8 cellular contexts compared by ENCODE assay signal in genomic region chr10:93073539-93074136, GRCh38. TPM values are rescaled to one million over a fixed set of nuclear protein-coding genes. Genes with fewer than 3 reads are reported as not detected.
DNase-seq lines count a peak whose midpoint lies in the region; ATAC-seq, FAIRE-seq and TF ChIP-seq lines count a peak whose summit lies in the region.

Gene CYP26A1 (plus strand): TSS chr10:93073893. CDS start chr10:93073935, 42 bp downstream.

- H3K4me1 ChIP-seq in OCI-LY1 (ENCODE audit: insufficient read depth, low read length, severe bottlenecking), result no peaks in the 10 kb centered on the region
- peaks cover 29% of the 10 kb centered on the region for H3K4me1 ChIP-seq in endothelial cell of umbilical vein (ENCODE audit: control insufficient read depth, extremely low read depth, insufficient read depth, low read length)
- H3K4me1 ChIP-seq in trophoblast cell (ENCODE audit: control insufficient read depth in 1 of 2, insufficient read depth in 2 of 2, low read length in 2 of 2), result peaks cover 25 to 39% of the 10 kb centered on the region in 2 experiments

- peak within 1 kb of the TSS; percentile 47 for H4K8ac ChIP-seq in trophoblast cell (ENCODE audit: low read depth, low read length)

- peak within 1 kb of the TSS; percentile 18 for H2BK120ac ChIP-seq in trophoblast cell (ENCODE audit: insufficient read depth, low read length, poor library complexity)

- H2BK12ac ChIP-seq in trophoblast cell (ENCODE audit: low read length), result no peak within 1 kb of the TSS

- dilution Hi-C loops in endothelial cell of umbilical vein (cut with MboI; ENCODE audit: extremely low pct_ligation_motif_present, low sequenced_read_pairs), result no loop called here

- H3F3A ChIP-seq in OCI-LY1 (ENCODE audit: insufficient read depth, low read length), result no peaks in the 10 kb centered on the region

- no CpG with 5 or more reads among the region's 51 CpGs for WGBS in trophoblast cell (ENCODE audit: extremely low coverage, insufficient coverage, insufficient read length)

- no peak for TF ChIP-seq CTCF in GM12875 (IDR thresholded peaks at IDR 0.05; ENCODE audit: borderline replicate concordance, insufficient read depth, low read depth, low read length)
- TF ChIP-seq CTCF in OCI-LY1 (IDR thresholded peaks at IDR 0.05; ENCODE audit: low read length), result no peak
- TF ChIP-seq CTCF in endothelial cell of umbilical vein (IDR thresholded peaks at IDR 0.05; ENCODE audit: extremely low read depth in 1 of 2, insufficient read depth in 1 of 2, low read depth in 1 of 2, low read length in 2 of 2), result no peak

- H3K36me3 ChIP-seq in OCI-LY1 (ENCODE audit: insufficient read depth, low read length) (no peaks in the 10 kb centered on the region), endothelial cell of umbilical vein (ENCODE audit: control insufficient read depth in 2 of 2, extremely low read depth in 1 of 2, insufficient read depth in 2 of 2, low read length in 2 of 2) (no peaks in the 10 kb centered on the region), trophoblast cell (ENCODE audit: control insufficient read depth in 1 of 2, insufficient read depth in 2 of 2, low read length in 2 of 2) (no peaks in the 10 kb centered on the region)

- H3K4me3 ChIP-seq in GM12875 (ENCODE audit: low read depth, low read length), result peak within 1 kb of the TSS; percentile 23
- peak within 1 kb of the TSS; percentile 32 for H3K4me3 ChIP-seq in OCI-LY1 (ENCODE audit: low read depth, low read length, poor library complexity, severe bottlenecking)
- H3K4me3 ChIP-seq in endothelial cell of umbilical vein (replicated peaks in 1 of 3; ENCODE audit: insufficient read depth in 1 of 3, low read depth in 1 of 3, low read length in 3 of 3), result peak within 1 kb of the TSS in 1 of 3 experiments; percentile 24
- peak within 1 kb of the TSS; percentile 69 for H3K4me3 ChIP-seq in trophoblast cell (ENCODE audit: low read depth, low read length)

- CTCF ChIA-PET in endothelial cell of umbilical vein (lab: Charles Lee), result interaction anchor here (0.9 kb wide), 1 partner anchor 15 kb away, joined by 4 read pairs; no protein-coding TSS in a partner anchor

- intact Hi-C loops in endothelial cell of umbilical vein (cut with micrococcal nuclease), result no loop called here

- no peak within 1 kb of the TSS for H2AFZ ChIP-seq in OCI-LY1 (ENCODE audit: low read length)
- H2AFZ ChIP-seq in endothelial cell of umbilical vein (ENCODE audit: low read depth, low read length), result no peak within 1 kb of the TSS
- peak within 1 kb of the TSS; percentile 62 for H2AFZ ChIP-seq in trophoblast cell (ENCODE audit: insufficient read depth, low read length, poor library complexity)

- POLR2A ChIA-PET in endothelial cell of umbilical vein (lab: Charles Lee), result no interaction called here

- no TSS peak for BruUV-seq in endothelial cell of umbilical vein (replicated peaks; lab: Mats Ljungman, UMichigan)

- H3K27ac ChIP-seq in OCI-LY1 (ENCODE audit: low read depth, low read length, poor library complexity, severe bottlenecking) (no peak within 1 kb of the TSS), endothelial cell of umbilical vein (ENCODE audit: insufficient read depth, low read depth, low read length) (no peak within 1 kb of the TSS), trophoblast cell (ENCODE audit: low read depth, low read length) (no peak within 1 kb of the TSS)

- no peaks in the 10 kb centered on the region for H3K9me2 ChIP-seq in OCI-LY1 (ENCODE audit: low read depth, low read length)

- H3K9ac ChIP-seq in OCI-LY1 (ENCODE audit: low read length) (no peak within 1 kb of the TSS), endothelial cell of umbilical vein (replicated peaks; ENCODE audit: extremely low read depth, insufficient read depth, low read length) (no peak within 1 kb of the TSS), trophoblast cell (ENCODE audit: low read length) (peak within 1 kb of the TSS; percentile 6)

- peak within 1 kb of the TSS; percentile 20 for H3K4ac ChIP-seq in trophoblast cell (ENCODE audit: low read depth, low read length)

- no peaks in the 10 kb centered on the region for H3K9me1 ChIP-seq in endothelial cell of umbilical vein (replicated peaks; ENCODE audit: control insufficient read depth, extremely low read depth, insufficient read depth, low read length)

- no peak for TF ChIP-seq POLR2A in endothelial cell of umbilical vein (IDR thresholded peaks at IDR 0.05; ENCODE audit: low read depth, low read length)

- no peak within 1 kb of the TSS for H4K12ac ChIP-seq in trophoblast cell (ENCODE audit: low read depth, low read length)

- peak within 1 kb of the TSS; percentile 56 for H3K18ac ChIP-seq in trophoblast cell (ENCODE audit: low read length)

- ATAC-seq in HG03095 (IDR thresholded peaks at IDR 0.05; ENCODE audit: unreplicated experiment) (no peak), GM18867 (IDR thresholded peaks at IDR 0.05; ENCODE audit: unreplicated experiment) (no peak), HG03469 (IDR thresholded peaks at IDR 0.05; ENCODE audit: unreplicated experiment) (no peak)

- no peaks in the 10 kb centered on the region for H3K79me2 ChIP-seq in OCI-LY1 (ENCODE audit: insufficient read depth, low read length)
- H3K79me2 ChIP-seq in endothelial cell of umbilical vein (ENCODE audit: control insufficient read depth, insufficient read depth, low read length), result no peaks in the 10 kb centered on the region
- peaks cover 5% of the 10 kb centered on the region for H3K79me2 ChIP-seq in trophoblast cell (ENCODE audit: control insufficient read depth, insufficient read depth, low read length, poor library complexity)

- H3K23ac ChIP-seq in trophoblast cell (ENCODE audit: low read length), result no peak within 1 kb of the TSS

- H3K27me3 ChIP-seq in OCI-LY1 (ENCODE audit: insufficient read depth, low read length) (no peaks in the 10 kb centered on the region), endothelial cell of umbilical vein (ENCODE audit: control insufficient read depth in 2 of 2, insufficient read depth in 2 of 2, low read length in 2 of 2) (peaks cover 41 to 58% of the 10 kb centered on the region in 2 experiments), trophoblast cell (ENCODE audit: insufficient read depth, low read length) (peaks cover 52% of the 10 kb centered on the region)

- H3K4me2 ChIP-seq in OCI-LY1 (ENCODE audit: low read length), result peak within 1 kb of the TSS; percentile 35
- H3K4me2 ChIP-seq in endothelial cell of umbilical vein (ENCODE audit: insufficient read depth, low read length), result peak within 1 kb of the TSS; percentile 44
- peak within 1 kb of the TSS; percentile 93 for H3K4me2 ChIP-seq in trophoblast cell (ENCODE audit: low read length)

- H3K9me3 ChIP-seq in OCI-LY1 (ENCODE audit: low read length) (no peaks in the 10 kb centered on the region), endothelial cell of umbilical vein (replicated peaks; ENCODE audit: control insufficient read depth, insufficient read depth, low read length) (no peaks in the 10 kb centered on the region), trophoblast cell (ENCODE audit: insufficient read depth, low read depth, low read length) (peaks cover 2% of the 10 kb centered on the region)

- H4K91ac ChIP-seq in trophoblast cell (ENCODE audit: low read depth, low read length), result no peak within 1 kb of the TSS

- H4K20me1 ChIP-seq in OCI-LY1 (ENCODE audit: insufficient read depth, low read length) (no peaks in the 10 kb centered on the region), endothelial cell of umbilical vein (replicated peaks; ENCODE audit: control insufficient read depth, extremely low read depth, insufficient read depth, low read length) (peaks cover 3% of the 10 kb centered on the region)

- DNase-seq in endothelial cell of umbilical vein (ENCODE audit: low read depth, low spot score) (no peak), trophoblast cell (peak in 1 of 2 donors; percentile 43), foreskin melanocyte (no peak)

- H2AK5ac ChIP-seq in trophoblast cell (ENCODE audit: low read length), result no peak within 1 kb of the TSS

- H3K14ac ChIP-seq in trophoblast cell (ENCODE audit: low read length), result peak within 1 kb of the TSS; percentile 42

- FAIRE-seq in endothelial cell of umbilical vein (lab: Jason Lieb, UNC), result no peak

- H3K79me1 ChIP-seq in trophoblast cell (ENCODE audit: low read length), result peaks cover 12% of the 10 kb centered on the region

- no peak within 1 kb of the TSS for H2BK5ac ChIP-seq in trophoblast cell (ENCODE audit: low read depth, low read length, poor library complexity)

TF ChIP-seq in endothelial cell of umbilical vein, 7 proteins besides CTCF, POLR2A, EP300 and RAD21:
- TF ChIP-seq FOS (IDR thresholded peaks at IDR 0.05; ENCODE audit: borderline replicate concordance, insufficient read depth, low read length) (no peak), GATA2 (IDR thresholded peaks at IDR 0.05; ENCODE audit: insufficient read depth, insufficient read length, low read depth, low read length) (no peak), POLR2AphosphoS5 (IDR thresholded peaks at IDR 0.05; ENCODE audit: insufficient read depth, low read depth, low read length) (no peak), JUN (IDR thresholded peaks at IDR 0.05; ENCODE audit: borderline replicate concordance, insufficient read depth, insufficient read length, low read depth) (no peak), EZH2 (IDR thresholded peaks at IDR 0.05; ENCODE audit: borderline replicate concordance, low read depth, low read length, severe bottlenecking) (no peak), MYC (IDR thresholded peaks at IDR 0.05; ENCODE audit: low read depth, low read length) (no peak), MAX (IDR thresholded peaks at IDR 0.05; ENCODE audit: insufficient read depth, insufficient read length) (no peak)

RNA-seq across cellular contexts. Expression of gene CYP26A1, which starts in this region (rescaled TPM):
- total RNA-seq in endothelial cell of umbilical vein, result 2.1 and 4.4 TPM in 2 replicates
- polyA plus RNA-seq in endothelial cell of umbilical vein, result 0.95 and 1.4 TPM in 2 replicates
- polyA plus RNA-seq in endothelial cell of umbilical vein (2011; cell fraction: cytosol; rRNA removed), result 0.43 and 0.92 TPM in 2 replicates
- 12.8 and 15.9 TPM in 2 replicates for polyA plus RNA-seq in endothelial cell of umbilical vein (2011; cell fraction: nucleus; rRNA removed)
- 0.29 and 0.78 TPM in 2 replicates for polyA plus RNA-seq in endothelial cell of umbilical vein (2012)
- polyA minus RNA-seq in endothelial cell of umbilical vein, result 2.2 and 2.9 TPM in 2 replicates
- polyA minus RNA-seq in endothelial cell of umbilical vein (2011; cell fraction: cytosol; rRNA and poly(A)+ RNA removed), result not detected
- polyA minus RNA-seq in endothelial cell of umbilical vein (2011; cell fraction: nucleus; rRNA and poly(A)+ RNA removed), result 2.5 and 10.3 TPM in 2 replicates
- 13.5 and 17.5 TPM in 2 replicates for polyA plus RNA-seq in trophoblast cell (2013)

Comparison
In these comparisons a context has a peak if more than half of its experiments do, and no peak if none do; other contexts are left out.
1. H3K4me2 ChIP-seq: peak in every context shown above with its lines; median percentile 93 in trophoblast cell; 44 in endothelial cell of umbilical vein; 35 in OCI-LY1.